Comparison of ENCODE assay signal across 1 cellular context in the genomic region with DNA sequence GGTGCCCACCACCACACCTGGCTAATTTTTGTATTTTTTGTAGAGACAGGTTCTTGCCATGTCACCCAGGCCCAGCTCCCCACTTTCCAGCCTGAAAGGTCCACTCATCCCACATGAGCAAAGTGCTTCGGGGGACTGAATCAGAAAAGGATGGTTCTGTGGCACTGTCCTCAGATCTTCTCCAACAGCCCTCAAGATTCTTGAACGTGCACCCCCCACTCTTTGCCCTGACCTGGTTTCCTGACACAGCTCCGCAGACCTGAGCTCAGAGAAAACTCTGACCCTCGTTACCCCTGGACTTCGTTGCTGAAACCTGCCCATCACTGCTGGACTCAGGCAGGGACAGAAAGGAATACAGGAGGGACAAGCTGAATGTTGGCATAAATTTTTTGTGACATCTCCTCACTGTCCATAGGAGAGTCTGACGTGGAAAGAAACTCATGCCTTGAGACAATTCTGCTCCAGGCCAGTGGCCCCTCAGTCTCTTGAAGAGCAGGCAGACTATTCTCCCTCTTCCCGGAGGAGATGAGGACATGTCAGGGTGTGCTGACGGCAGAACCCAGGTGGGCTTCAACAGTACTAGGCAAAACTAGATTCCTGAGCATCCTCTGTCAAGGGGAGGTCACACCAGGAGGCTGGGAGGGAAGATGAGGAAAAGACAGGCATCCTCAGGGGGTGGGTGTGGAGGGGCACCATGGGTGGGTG.
TF ChIP-seq lines count a peak whose summit lies in the region.

No MANE protein-coding gene starts in this region.

TF ChIP-seq in IMR-90, 13 proteins besides CTCF, POLR2A, EP300 and RAD21:
- TF ChIP-seq MAFK (IDR thresholded peaks at IDR 0.05; ENCODE audit: low read depth, low read length) (no peak), RCOR1 (IDR thresholded peaks at IDR 0.05; ENCODE audit: insufficient replicate concordance, low read length) (no peak), NFE2L2 (IDR thresholded peaks at IDR 0.05; ENCODE audit: low read depth, low read length) (no peak), SMC3 (IDR thresholded peaks at IDR 0.05; ENCODE audit: low read depth, low read length) (no peak), FOS (IDR thresholded peaks at IDR 0.05; ENCODE audit: low read depth, low read length) (no peak), RFX5 (IDR thresholded peaks at IDR 0.05; ENCODE audit: low read depth, low read length) (no peak), MXI1 (IDR thresholded peaks at IDR 0.05; ENCODE audit: borderline replicate concordance, low read depth, low read length) (no peak), MAZ (IDR thresholded peaks at IDR 0.05; ENCODE audit: borderline replicate concordance, low read depth, low read length) (no peak), BHLHE40 (IDR thresholded peaks at IDR 0.05; ENCODE audit: low read depth, low read length) (no peak)
- TF ChIP-seq, protein P1, sequence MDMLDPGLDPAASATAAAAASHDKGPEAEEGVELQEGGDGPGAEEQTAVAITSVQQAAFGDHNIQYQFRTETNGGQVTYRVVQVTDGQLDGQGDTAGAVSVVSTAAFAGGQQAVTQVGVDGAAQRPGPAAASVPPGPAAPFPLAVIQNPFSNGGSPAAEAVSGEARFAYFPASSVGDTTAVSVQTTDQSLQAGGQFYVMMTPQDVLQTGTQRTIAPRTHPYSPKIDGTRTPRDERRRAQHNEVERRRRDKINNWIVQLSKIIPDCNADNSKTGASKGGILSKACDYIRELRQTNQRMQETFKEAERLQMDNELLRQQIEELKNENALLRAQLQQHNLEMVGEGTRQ (IDR thresholded peaks at IDR 0.05; ENCODE audit: low read depth, low read length), result no peak
